Comparison of ENCODE assay signal across 12 cellular contexts in the genomic region with DNA sequence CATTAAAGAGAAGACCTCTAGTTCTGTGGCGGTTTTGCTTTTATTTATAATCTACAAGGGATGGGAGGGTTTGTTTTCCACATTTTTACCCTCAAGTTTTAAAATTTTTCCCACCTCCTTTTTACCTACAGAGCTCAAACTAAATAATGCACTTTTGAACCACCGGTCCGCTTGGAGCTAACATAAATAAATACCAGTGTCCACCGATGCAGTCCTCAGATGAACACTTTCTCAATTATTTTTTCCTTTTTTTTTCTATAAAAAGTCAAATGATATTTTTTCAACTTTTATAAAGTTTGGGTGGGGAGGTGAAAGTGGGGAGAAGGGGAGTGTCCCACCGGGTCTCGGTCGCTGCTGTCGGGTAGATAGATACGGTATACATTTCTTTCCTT. TPM values are rescaled to one million over a fixed set of nuclear protein-coding genes. Genes with fewer than 3 reads are reported as not detected.
DNase-seq lines count a peak whose midpoint lies in the region; ATAC-seq, FAIRE-seq and TF ChIP-seq lines count a peak whose summit lies in the region.
"Had no signal": no experiment of that assay in that cellular context is flagged by ENCODE, and none has a peak within 500 bp of the region (broad histone marks: within the 10 kb centered on the region; RNA-seq: fewer than 3 reads in every experiment).

No MANE protein-coding gene starts in this region.

- H3K9me1 ChIP-seq in endothelial cell of umbilical vein (replicated peaks; ENCODE audit: control insufficient read depth, extremely low read depth, insufficient read depth, low read length), result no peaks in the 10 kb centered on the region

- TF ChIP-seq CTCF in SK-N-SH (IDR thresholded peaks at IDR 0.05) (no peak), endothelial cell of umbilical vein (IDR thresholded peaks at IDR 0.05; ENCODE audit: extremely low read depth in 1 of 2, insufficient read depth in 1 of 2, low read depth in 1 of 2, low read length in 2 of 2) (no peak), upper lobe of right lung (IDR thresholded peaks at IDR 0.05) (no peak)

- H3K4me3 Mint-ChIP-seq in activated CD4-positive, alpha-beta T cell treated with anti-CD3 and anti-CD28 coated beads, Interleukin-2, amount 10 ng/mL, durations not matched to agents 24 days and 14 days, result no peak overlapping the region

- WGBS in SK-N-SH (ENCODE audit: low lambda C conversion rate), result 94% methylated on average over 9 of the region's 9 CpGs

- peak overlapping the region; percentile 93; the same call in 1 of the 2 replicates for H3K4me2 ChIP-seq in SK-N-SH
- H3K4me2 ChIP-seq in endothelial cell of umbilical vein (ENCODE audit: insufficient read depth, low read length), result peak overlapping the region; percentile 60

- no peaks in the 10 kb centered on the region for H3K9me3 Mint-ChIP-seq in activated CD4-positive, alpha-beta T cell treated with anti-CD3 and anti-CD28 coated beads, Interleukin-2, amount 10 ng/mL, durations not matched to agents 24 days and 14 days

- H3K79me2 ChIP-seq in SK-N-SH (ENCODE audit: insufficient read depth), result peaks cover 44% of the 10 kb centered on the region
- H3K79me2 ChIP-seq in endothelial cell of umbilical vein (ENCODE audit: control insufficient read depth, insufficient read depth, low read length), result peaks cover 12% of the 10 kb centered on the region

- TF ChIP-seq RAD21 in SK-N-SH (IDR thresholded peaks at IDR 0.05; ENCODE audit: low read length), result no peak

- H3F3A ChIP-seq in SK-N-SH (replicated peaks; ENCODE audit: insufficient read depth), result peaks cover 14% of the 10 kb centered on the region

- no peaks in the 10 kb centered on the region for H3K9me3 ChIP-seq in SK-N-SH
- H3K9me3 ChIP-seq in endothelial cell of umbilical vein (replicated peaks; ENCODE audit: control insufficient read depth, insufficient read depth, low read length), result no peaks in the 10 kb centered on the region
- H3K9me3 ChIP-seq in muscle layer of duodenum (ENCODE audit: control insufficient read depth in 1 of 2, low read length in 2 of 2), result no peaks in the 10 kb centered on the region
- no peaks in the 10 kb centered on the region for H3K9me3 ChIP-seq in upper lobe of right lung

- dilution Hi-C loops in endothelial cell of umbilical vein (cut with MboI; ENCODE audit: extremely low pct_ligation_motif_present, low sequenced_read_pairs), result no loop called here

- TF ChIP-seq POLR2A in endothelial cell of umbilical vein (IDR thresholded peaks at IDR 0.05; ENCODE audit: low read depth, low read length), result no peak

- H3K9me2 ChIP-seq in SK-N-SH, result no peaks in the 10 kb centered on the region

- no peak for TF ChIP-seq EP300 in SK-N-SH (IDR thresholded peaks at IDR 0.05; ENCODE audit: borderline replicate concordance in 1 of 2, low read depth in 1 of 2, low read length in 1 of 2)

- no peak for ATAC-seq in SK-N-SH treated with all-trans-retinoic acid at 6 μM for 48 hours
- no peak for ATAC-seq in upper lobe of right lung

- H3K9ac ChIP-seq in SK-N-SH (no peak overlapping the region), endothelial cell of umbilical vein (replicated peaks; ENCODE audit: extremely low read depth, insufficient read depth, low read length) (no peak overlapping the region)

- H3K4me3 ChIP-seq in SK-N-SH (ENCODE audit: low read depth in 2 of 2, low read length in 1 of 2) (peak overlapping the region; percentile 82 to 96; a peak in 1 of 4 replicates), endothelial cell of umbilical vein (replicated peaks in 1 of 3; ENCODE audit: insufficient read depth in 1 of 3, low read depth in 1 of 3, low read length in 3 of 3) (peak overlapping the region; percentile 5 to 77 (median 26)), muscle layer of duodenum (ENCODE audit: low read depth in 1 of 2, low read length in 2 of 2) (peak overlapping the region; percentile 48 to 97), upper lobe of right lung (peak overlapping the region; percentile 81)

- no peaks in the 10 kb centered on the region for H3K27me3 ChIP-seq in SK-N-SH (ENCODE audit: insufficient read depth)
- H3K27me3 ChIP-seq in endothelial cell of umbilical vein (ENCODE audit: control insufficient read depth in 2 of 2, insufficient read depth in 2 of 2, low read length in 2 of 2), result peaks cover 7 to 32% of the 10 kb centered on the region in 2 experiments
- no peaks in the 10 kb centered on the region for H3K27me3 ChIP-seq in muscle layer of duodenum (ENCODE audit: low read depth, low read length)
- peaks cover 11% of the 10 kb centered on the region for H3K27me3 ChIP-seq in upper lobe of right lung

- DNase-seq in SK-N-SH, result no peak
- DNase-seq in endothelial cell of umbilical vein (ENCODE audit: low read depth, low spot score), result peak; percentile 9
- no peak for DNase-seq in upper lobe of right lung
- no peak for DNase-seq in NOMO-1 (lab: John Stamatoyannopoulos, UW; ENCODE audit: unreplicated experiment in 2 of 2)
- DNase-seq in AG20443 (ENCODE audit: low spot score), result no peak
- no peak for DNase-seq in activated CD4-positive, alpha-beta T cell treated with anti-CD3 and anti-CD28 coated beads, Interleukin-2, amount 10 ng/mL, durations not matched to agents 24 days and 14 days
- DNase-seq: 8988T; activated CD4-positive, CD25-positive, alpha-beta regulatory T cell; stimulated activated naive CD4-positive, alpha-beta T cell treated with Interleukin-2 at 50 U/mL for 16 hours had no signal

- H4K20me1 ChIP-seq in SK-N-SH (ENCODE audit: insufficient read depth) (peaks cover 33% of the 10 kb centered on the region), endothelial cell of umbilical vein (replicated peaks; ENCODE audit: control insufficient read depth, extremely low read depth, insufficient read depth, low read length) (no peaks in the 10 kb centered on the region)

- H2AFZ ChIP-seq in SK-N-SH (ENCODE audit: low read depth) (no peak overlapping the region), endothelial cell of umbilical vein (ENCODE audit: low read depth, low read length) (peak overlapping the region; percentile 5)

- peaks cover 23% of the 10 kb centered on the region for H3K4me1 Mint-ChIP-seq in activated CD4-positive, alpha-beta T cell treated with anti-CD3 and anti-CD28 coated beads, Interleukin-2, amount 10 ng/mL, durations not matched to agents 24 days and 14 days

- FAIRE-seq in endothelial cell of umbilical vein (lab: Jason Lieb, UNC), result no peak

- intact Hi-C loops in endothelial cell of umbilical vein (cut with micrococcal nuclease) (loop anchor here (5.0 kb wide), 2 partner anchors 166 to 1714 kb away; no protein-coding TSS in a partner anchor), upper lobe of right lung (cut with DNase I) (loop anchor here (5.0 to 10.0 kb wide), 2 partner anchors 103 to 639 kb away; no protein-coding TSS in a partner anchor)
- intact Hi-C loops in activated CD4-positive, alpha-beta T cell treated with anti-CD3 and anti-CD28 coated beads, Interleukin-2, amount 10 ng/mL, durations not matched to agents 24 days and 14 days (cut with micrococcal nuclease), result loop anchor here (5.0 kb wide), 1 partner anchor 639 kb away; no protein-coding TSS in a partner anchor

- peaks cover 15 to 41% of the 10 kb centered on the region in 2 experiments for H3K36me3 ChIP-seq in SK-N-SH (replicated peaks in 1 of 2; ENCODE audit: control insufficient read depth in 1 of 2, insufficient read depth in 2 of 2, low read length in 1 of 2)
- H3K36me3 ChIP-seq in endothelial cell of umbilical vein (ENCODE audit: control insufficient read depth in 2 of 2, extremely low read depth in 1 of 2, insufficient read depth in 2 of 2, low read length in 2 of 2), result no peaks in the 10 kb centered on the region
- peaks cover 0 to 11% of the 10 kb centered on the region in 2 donors for H3K36me3 ChIP-seq in muscle layer of duodenum (ENCODE audit: control insufficient read depth in 1 of 2, insufficient read depth in 2 of 2, low read length in 2 of 2)
- peaks cover 8% of the 10 kb centered on the region for H3K36me3 ChIP-seq in upper lobe of right lung

- H3K27ac Mint-ChIP-seq in activated CD4-positive, alpha-beta T cell treated with anti-CD3 and anti-CD28 coated beads, Interleukin-2, amount 10 ng/mL, durations not matched to agents 24 days and 14 days, result no peak overlapping the region
- H3K27ac Mint-ChIP-seq: activated naive CD8-positive, alpha-beta T cell had no signal

- peaks cover 58% of the 10 kb centered on the region for H3K27me3 Mint-ChIP-seq in activated CD4-positive, alpha-beta T cell treated with anti-CD3 and anti-CD28 coated beads, Interleukin-2, amount 10 ng/mL, durations not matched to agents 24 days and 14 days

- POLR2A ChIA-PET in SK-N-SH (lab: Yijun Ruan, JAX) (no interaction called here), endothelial cell of umbilical vein (lab: Charles Lee) (no interaction called here)

- CTCF ChIA-PET in SK-N-SH (lab: Yijun Ruan, JAX), result interaction anchor here (0.7 kb wide), 1 partner anchor 1587 kb away, joined by 3 read pairs; no protein-coding TSS in a partner anchor
- CTCF ChIA-PET in endothelial cell of umbilical vein (lab: Charles Lee), result interaction anchor here (2.1 to 4.9 kb wide), 4 partner anchors 32 to 1148 kb away, joined by 9 to 70 read pairs (median 45); a partner anchor contains a TSS

- H3K27ac ChIP-seq in SK-N-SH (ENCODE audit: low read depth in 2 of 2, low read length in 1 of 2), result no peak overlapping the region
- no peak overlapping the region for H3K27ac ChIP-seq in endothelial cell of umbilical vein (ENCODE audit: insufficient read depth, low read depth, low read length)
- H3K27ac ChIP-seq in muscle layer of duodenum (ENCODE audit: low read length), result peak overlapping the region; percentile 84
- H3K27ac ChIP-seq in upper lobe of right lung, result peak overlapping the region; percentile 96

- peaks cover 5% of the 10 kb centered on the region for H3K36me3 Mint-ChIP-seq in activated CD4-positive, alpha-beta T cell treated with anti-CD3 and anti-CD28 coated beads, Interleukin-2, amount 10 ng/mL, durations not matched to agents 24 days and 14 days (ENCODE audit: low read depth)
- H3K36me3 Mint-ChIP-seq: activated naive CD8-positive, alpha-beta T cell had no signal

- no TSS peak for BruUV-seq in endothelial cell of umbilical vein (replicated peaks; lab: Mats Ljungman, UMichigan)

- peaks cover 0 to 12% of the 10 kb centered on the region in 2 experiments; a peak in 2 of 4 replicates for H3K4me1 ChIP-seq in SK-N-SH (ENCODE audit: control insufficient read depth in 1 of 2, insufficient read depth in 2 of 2, low read depth in 1 of 2, low read length in 1 of 2)
- peaks cover 40% of the 10 kb centered on the region for H3K4me1 ChIP-seq in endothelial cell of umbilical vein (ENCODE audit: control insufficient read depth, extremely low read depth, insufficient read depth, low read length)
- H3K4me1 ChIP-seq in muscle layer of duodenum (ENCODE audit: control insufficient read depth in 1 of 2, insufficient read depth in 2 of 2, low read length in 2 of 2), result peaks cover 0 to 5% of the 10 kb centered on the region in 2 donors
- peaks cover 11% of the 10 kb centered on the region for H3K4me1 ChIP-seq in upper lobe of right lung

RNA-seq across cellular contexts. Expression of a gene that starts 3.3 kb away (rescaled TPM):
- polyA plus RNA-seq in SK-N-SH (2012; rRNA removed), result 4.5 and 5.9 TPM in 2 replicates
- 6.5 and 10.6 TPM in 2 replicates for polyA plus RNA-seq in SK-N-SH (2012; cell fraction: cytosol; rRNA removed)
- polyA plus RNA-seq in SK-N-SH (2012; cell fraction: nucleus; rRNA removed), result 18.3 and 26.9 TPM in 2 replicates
- 2.2 and 2.7 TPM in 2 replicates for total RNA-seq in endothelial cell of umbilical vein
- 0.58 and 0.73 TPM in 2 replicates for polyA plus RNA-seq in endothelial cell of umbilical vein
- polyA plus RNA-seq in endothelial cell of umbilical vein (2011; cell fraction: cytosol; rRNA removed), result 0.28 and 0.37 TPM in 2 replicates
- polyA plus RNA-seq in endothelial cell of umbilical vein (2011; cell fraction: nucleus; rRNA removed), result 0.37 and 0.39 TPM in 2 replicates
- polyA plus RNA-seq in endothelial cell of umbilical vein (2012), result 0.23 and 0.45 TPM in 2 replicates
- 0.40 and 0.66 TPM in 2 replicates for polyA minus RNA-seq in endothelial cell of umbilical vein
- 6.3 TPM for polyA minus RNA-seq in endothelial cell of umbilical vein (2011; cell fraction: cytosol; rRNA and poly(A)+ RNA removed)
- 0.48 and 1.2 TPM in 2 replicates for polyA minus RNA-seq in endothelial cell of umbilical vein (2011; cell fraction: nucleus; rRNA and poly(A)+ RNA removed)
- 36.2 TPM for total RNA-seq in upper lobe of right lung
- total RNA-seq in activated CD4-positive, alpha-beta T cell treated with anti-CD3 and anti-CD28 coated beads, Interleukin-2, amount 10 ng/mL, durations not matched to agents 24 days and 14 days, result 0.07 and 0.09 TPM in 2 replicates

RNA-seq across cellular contexts. Expression of a gene that starts 33.2 kb away (rescaled TPM):
- 0.37 and 0.95 TPM in 2 replicates for polyA plus RNA-seq in SK-N-SH (2012; rRNA removed)
- polyA plus RNA-seq in SK-N-SH (2012; cell fraction: cytosol; rRNA removed), result 0.08 and 0.41 TPM in 2 replicates
- polyA plus RNA-seq in SK-N-SH (2012; cell fraction: nucleus; rRNA removed), result 0.13 and 0.32 TPM in 2 replicates
- 5.1 and 9.7 TPM in 2 replicates for total RNA-seq in endothelial cell of umbilical vein
- 7.0 and 18.0 TPM in 2 replicates for polyA plus RNA-seq in endothelial cell of umbilical vein
- polyA plus RNA-seq in endothelial cell of umbilical vein (2011; cell fraction: cytosol; rRNA removed), result 5.3 and 11.2 TPM in 2 replicates
- 3.7 and 6.1 TPM in 2 replicates for polyA plus RNA-seq in endothelial cell of umbilical vein (2011; cell fraction: nucleus; rRNA removed)
- 0.27 and 1.6 TPM in 2 replicates for polyA plus RNA-seq in endothelial cell of umbilical vein (2012)
- polyA minus RNA-seq in endothelial cell of umbilical vein, result 6.9 and 22.5 TPM in 2 replicates
- not detected for polyA minus RNA-seq in endothelial cell of umbilical vein (2011; cell fraction: cytosol; rRNA and poly(A)+ RNA removed)
- polyA minus RNA-seq in endothelial cell of umbilical vein (2011; cell fraction: nucleus; rRNA and poly(A)+ RNA removed), result 23.9 and 26.9 TPM in 2 replicates
- 20.0 TPM for total RNA-seq in upper lobe of right lung
- not detected in 2 replicates for total RNA-seq in activated CD4-positive, alpha-beta T cell treated with anti-CD3 and anti-CD28 coated beads, Interleukin-2, amount 10 ng/mL, durations not matched to agents 24 days and 14 days

Comparison
In these comparisons a context has a peak if more than half of its experiments do, and no peak if none do; other contexts are left out.
1. H3K27ac ChIP-seq: peak in muscle layer of duodenum (single experiment) and upper lobe of right lung (single experiment); none in SK-N-SH (0 of 2) and endothelial cell of umbilical vein (single experiment).
2. H3K4me3 ChIP-seq: peak in every context shown above with its lines; median percentile 89 in SK-N-SH; 81 in upper lobe of right lung; 72 in muscle layer of duodenum; 26 in endothelial cell of umbilical vein.